In the genomic region with DNA sequence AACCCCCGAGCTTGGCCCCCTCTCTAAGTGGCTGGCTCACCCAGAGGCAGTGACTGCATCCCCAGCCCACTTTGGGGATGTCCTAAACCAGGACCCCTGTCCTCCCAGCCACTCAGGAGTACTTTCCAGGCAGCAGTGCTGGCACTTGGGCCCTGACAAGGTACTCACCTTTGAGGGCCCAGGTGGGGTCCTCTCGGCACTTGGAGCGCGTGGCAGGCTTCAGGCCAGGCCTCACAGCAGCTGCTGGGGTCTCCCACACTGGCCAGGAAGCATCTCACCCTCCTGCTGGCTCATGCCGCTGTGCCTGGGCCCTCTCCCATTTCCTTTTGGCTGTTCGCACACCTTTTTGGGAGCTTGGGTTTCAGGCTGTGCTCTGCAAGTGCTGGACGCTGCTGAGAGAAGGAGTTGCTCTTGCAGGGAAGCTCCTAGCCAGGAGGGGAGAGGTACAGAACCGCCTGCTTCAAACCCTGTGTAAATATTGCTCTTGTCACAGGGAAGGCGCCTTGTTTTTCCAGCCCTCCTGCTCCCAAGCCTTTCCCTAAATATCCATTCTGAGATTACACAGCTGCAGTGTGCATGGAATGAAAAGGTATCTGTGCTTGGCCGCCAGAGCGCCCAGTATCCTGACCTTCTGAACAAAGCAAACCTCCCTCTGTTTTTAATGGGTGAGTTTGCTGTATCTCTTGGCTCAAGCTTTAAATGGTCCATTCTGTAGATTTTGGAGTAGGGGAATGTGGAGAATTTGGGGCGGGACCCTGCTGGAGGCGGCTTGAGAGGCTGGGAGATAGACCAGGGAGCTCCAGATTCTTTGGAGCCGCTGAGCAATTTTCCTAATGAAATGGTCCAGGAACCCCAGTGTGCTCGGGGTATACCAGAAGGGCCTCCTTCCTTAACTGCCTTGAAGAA, we compare ENCODE assay signal across 10 cellular contexts. TPM values are rescaled to one million over a fixed set of nuclear protein-coding genes. Genes with fewer than 3 reads are reported as not detected.
DNase-seq lines count a peak whose midpoint lies in the region; ATAC-seq and TF ChIP-seq lines count a peak whose summit lies in the region.
"Had no signal": no experiment of that assay in that cellular context is flagged by ENCODE, and none has a peak within 500 bp of the region (broad histone marks: within the 10 kb centered on the region; RNA-seq: fewer than 3 reads in every experiment).

No MANE protein-coding gene starts in this region.

- no peaks in the 10 kb centered on the region for H3K27me3 ChIP-seq in AG04450 (ENCODE audit: control insufficient read depth, insufficient read depth, low read length)

- no peaks in the 10 kb centered on the region for H3K9me3 Mint-ChIP-seq in nephron progenitor cell
- H3K9me3 Mint-ChIP-seq: activated T-helper 1 cell treated with anti-CD3 and anti-CD28 coated beads, Interleukin-12 subunit alpha, Interleukin-12 subunit beta, Interleukin-2, Interleukin-4 antibody, amounts not matched to agents 30 ng/mL and 10 ng/mL and 1 ng/mL, durations not matched to agents 14 hours and 24 hours and 36 hours had no signal

- H3K9me3 ChIP-seq in AG04450 (ENCODE audit: control insufficient read depth, insufficient read depth, low read length): no peaks in the 10 kb centered on the region

- peak overlapping the region; percentile 89 for H3K27ac Mint-ChIP-seq in nephron progenitor cell
- H3K27ac Mint-ChIP-seq: activated T-helper 1 cell treated with anti-CD3 and anti-CD28 coated beads, Interleukin-12 subunit alpha, Interleukin-12 subunit beta, Interleukin-2, Interleukin-4 antibody, amounts not matched to agents 30 ng/mL and 10 ng/mL and 1 ng/mL, durations not matched to agents 14 hours and 24 hours and 36 hours; B cell had no signal

- peaks cover 70% of the 10 kb centered on the region for H3K36me3 Mint-ChIP-seq in nephron progenitor cell (ENCODE audit: low read depth)

- CTCF ChIA-PET in AG04450 (lab: Charles Lee): interaction anchor here (0.6 to 4.1 kb wide), 10 partner anchors 12 to 203 kb away, joined by 3 to 76 read pairs (median 4); a partner anchor contains a TSS

- peaks cover 56% of the 10 kb centered on the region for H3K4me1 Mint-ChIP-seq in nephron progenitor cell
- H3K4me1 Mint-ChIP-seq: B cell had no signal

- no peak overlapping the region for H3K4me3 Mint-ChIP-seq in nephron progenitor cell
- H3K4me3 Mint-ChIP-seq: activated T-helper 1 cell treated with anti-CD3 and anti-CD28 coated beads, Interleukin-12 subunit alpha, Interleukin-12 subunit beta, Interleukin-2, Interleukin-4 antibody, amounts not matched to agents 30 ng/mL and 10 ng/mL and 1 ng/mL, durations not matched to agents 14 hours and 24 hours and 36 hours; B cell had no signal

- H3K4me3 ChIP-seq in AG04450 (ENCODE audit: low read depth, low read length): no peak overlapping the region

- POLR2A ChIA-PET in AG04450 (lab: Yijun Ruan, JAX): interaction anchor here (1.2 to 1.3 kb wide), 2 partner anchors 141 to 157 kb away, joined by 3 to 4 read pairs; a partner anchor contains a TSS

- peaks cover 2% of the 10 kb centered on the region for H3K27me3 Mint-ChIP-seq in nephron progenitor cell (ENCODE audit: low read depth, poor library complexity)
- H3K27me3 Mint-ChIP-seq: B cell had no signal

- DNase-seq in AG04450 (ENCODE audit: low read depth, low spot score) (no peak), NCI-H2196 treated with DMSO at 0.1 percent for 48 hours (lab: John Stamatoyannopoulos, UW; ENCODE audit: unreplicated experiment) (peak; percentile 7), epithelial cell of prostate (ENCODE audit: low read depth, low spot score) (no peak), nephron progenitor cell (no peak), AML-193 (lab: John Stamatoyannopoulos, UW) (no peak), middle frontal gyrus (ENCODE audit: extremely low spot score, low spot score) (no peak), GM03348 (ENCODE audit: low spot score) (no peak)

- H3K27ac ChIP-seq in AG04450 (ENCODE audit: low read depth, low read length): peak overlapping the region; percentile 52
- H3K27ac ChIP-seq in epithelial cell of prostate: peak overlapping the region; percentile 90

- no peak for TF ChIP-seq CTCF in AG04450 (IDR thresholded peaks at IDR 0.05; ENCODE audit: low read depth, low read length)
- TF ChIP-seq CTCF in nephron progenitor cell (IDR thresholded peaks at IDR 0.05): no peak

- ATAC-seq in GM19324 (IDR thresholded peaks at IDR 0.05; ENCODE audit: low FRiP score, unreplicated experiment): no peak

RNA-seq across cellular contexts. Expression of a gene that starts 45.6 kb away (rescaled TPM):
- polyA plus RNA-seq in AG04450 (2011; rRNA removed): not detected in 2 replicates
- polyA minus RNA-seq in AG04450 (2011; rRNA and poly(A)+ RNA removed): not detected in 2 replicates
